In the genomic region with DNA sequence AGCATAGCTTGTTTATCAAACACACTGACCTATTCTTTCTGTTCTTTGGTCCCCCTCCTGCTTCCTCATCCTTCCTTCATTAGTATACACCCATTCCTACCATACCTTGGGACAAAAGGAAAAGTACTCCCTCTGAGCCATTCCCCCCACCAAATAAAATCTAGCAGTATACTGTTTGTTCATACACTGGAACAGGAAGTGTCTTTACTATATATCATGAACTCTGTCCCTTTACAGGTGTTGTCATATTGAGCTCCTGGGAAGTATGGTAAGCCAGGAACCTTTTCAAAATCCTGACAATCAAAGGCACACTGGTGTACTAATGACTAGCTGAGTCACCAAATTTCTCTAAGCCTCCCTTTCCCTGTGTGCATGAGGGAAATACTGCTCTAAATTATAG, we compare ENCODE assay signal across 22 cellular contexts.
"Had no signal": no experiment of that assay in that cellular context is flagged by ENCODE, and none has a peak within 500 bp of the region (broad histone marks: within the 10 kb centered on the region; RNA-seq: fewer than 3 reads in every experiment).

No MANE protein-coding gene starts in this region.

- H3K36me3 ChIP-seq: gastrocnemius medialis, left lung, sigmoid colon, suprapubic skin, vagina had no signal

- H3K27ac ChIP-seq: epithelial cell of prostate, gastrocnemius medialis, left lung, parathyroid adenoma, sigmoid colon, suprapubic skin, vagina had no signal

- H3K4me3 Mint-ChIP-seq: natural killer cell; neural crest cell; stimulated activated naive CD8-positive, alpha-beta T cell treated with anti-CD3 and anti-CD28 coated beads, Interleukin-15, amount 100 ng/mL, for 72 hours had no signal

- H3K9ac ChIP-seq: parathyroid adenoma had no signal

- H3K27me3 Mint-ChIP-seq: stimulated activated naive CD8-positive, alpha-beta T cell treated with anti-CD3 and anti-CD28 coated beads, Interleukin-15, amount 100 ng/mL, for 72 hours had no signal

- FAIRE-seq: keratinocyte had no signal

- ATAC-seq: esophagus mucosa; gastrocnemius medialis; left lung; natural killer cell; stimulated activated naive CD8-positive, alpha-beta T cell treated with anti-CD3 and anti-CD28 coated beads, Interleukin-15, amount 100 ng/mL, for 72 hours had no signal

- H3K27me3 ChIP-seq: dorsolateral prefrontal cortex, gastrocnemius medialis, left lung, sigmoid colon, suprapubic skin, vagina had no signal

- H3K4me1 ChIP-seq: gastrocnemius medialis, left lung, parathyroid adenoma, sigmoid colon, suprapubic skin, vagina had no signal

- H3K9me3 ChIP-seq: gastrocnemius medialis, left lung, sigmoid colon, suprapubic skin, vagina had no signal

- H3K4me1 Mint-ChIP-seq: natural killer cell; neural crest cell; stimulated activated naive CD8-positive, alpha-beta T cell treated with anti-CD3 and anti-CD28 coated beads, Interleukin-15, amount 100 ng/mL, for 72 hours had no signal

- H3K36me3 Mint-ChIP-seq: natural killer cell had no signal

- DNase-seq: cortex of kidney; dorsolateral prefrontal cortex; effector CD4-positive, alpha-beta T cell; foreskin fibroblast; gastrocnemius medialis; left lung; mesenchymal stem cell; natural killer cell; sigmoid colon; stimulated activated CD4-positive, alpha-beta T cell treated with anti-CD3 and anti-CD28 coated beads, Interleukin-15, amount 100 ng/mL, for 24 hours; stimulated activated CD4-positive, alpha-beta T cell treated with anti-CD3 and anti-CD28 coated beads, Interleukin-2, amount 100 ng/mL, for 48 hours; stimulated activated naive CD4-positive, alpha-beta T cell; stimulated activated naive CD8-positive, alpha-beta T cell treated with anti-CD3 and anti-CD28 coated beads, Interleukin-15, amount 100 ng/mL, for 72 hours; trophoblast cell had no signal

- H3K27ac Mint-ChIP-seq: natural killer cell; progenitor cell of endocrine pancreas; stimulated activated naive CD8-positive, alpha-beta T cell treated with anti-CD3 and anti-CD28 coated beads, Interleukin-15, amount 100 ng/mL, for 72 hours had no signal

- H3K9me3 Mint-ChIP-seq: natural killer cell; neural crest cell; stimulated activated naive CD8-positive, alpha-beta T cell treated with anti-CD3 and anti-CD28 coated beads, Interleukin-15, amount 100 ng/mL, for 72 hours had no signal

- H3K4me3 ChIP-seq: dorsolateral prefrontal cortex, gastrocnemius medialis, left lung, sigmoid colon, suprapubic skin, vagina had no signal
